ENCODE assay signal across 9 cellular contexts in the genomic region with DNA sequence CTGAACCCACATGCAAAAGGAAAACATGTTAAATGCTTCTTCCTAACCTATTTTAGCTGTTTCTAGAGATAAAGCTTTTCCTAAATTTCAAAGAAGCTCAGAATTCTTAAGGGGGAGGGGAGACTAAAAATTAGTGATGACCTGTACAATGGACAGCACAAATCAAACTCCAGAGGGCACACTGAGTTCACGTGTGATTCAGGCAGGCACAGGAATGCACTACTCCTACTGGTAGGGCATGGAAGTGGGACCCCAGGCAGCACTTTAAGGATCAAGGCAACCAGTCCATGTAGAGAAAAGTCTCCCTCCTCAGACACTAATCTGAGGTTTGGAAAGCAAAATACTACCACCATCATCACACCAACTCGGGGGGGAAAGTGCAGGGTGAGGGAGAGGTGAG. TPM values are rescaled to one million over a fixed set of nuclear protein-coding genes. Genes with fewer than 3 reads are reported as not detected.
DNase-seq lines count a peak whose midpoint lies in the region; ATAC-seq and TF ChIP-seq lines count a peak whose summit lies in the region.
"Had no signal": no experiment of that assay in that cellular context is flagged by ENCODE, and none has a peak within 500 bp of the region (broad histone marks: within the 10 kb centered on the region; RNA-seq: fewer than 3 reads in every experiment).

No MANE protein-coding gene starts in this region.

- H3K9me3 ChIP-seq in A673 (ENCODE audit: low read depth, low read length, poor library complexity, severe bottlenecking) (no peaks in the 10 kb centered on the region), H9 (ENCODE audit: control insufficient read depth, low read depth, low read length) (no peaks in the 10 kb centered on the region), SK-N-SH (no peaks in the 10 kb centered on the region)

- TF ChIP-seq CTCF in A673 (conservative IDR thresholded peaks at IDR 0.05; ENCODE audit: low read depth, low read length) (peak; percentile 47), H9 (conservative IDR thresholded peaks at IDR 0.05) (peak; percentile 71), SK-N-SH (IDR thresholded peaks at IDR 0.05) (peak; percentile 29; the same call in 1 of the 2 replicates), CD14-positive monocyte (IDR thresholded peaks at IDR 0.05) (no peak)

- no CpG with 5 or more reads among the region's 2 CpGs for WGBS in H9 (ENCODE audit: extremely low coverage, insufficient read length, low lambda C conversion rate)
- WGBS in SK-N-SH (ENCODE audit: low lambda C conversion rate): 21% methylated on average over 2 of the region's 2 CpGs

- H3K9ac ChIP-seq in H9 (ENCODE audit: extremely low read depth, insufficient read length, low read length) (no peak overlapping the region), SK-N-SH (no peak overlapping the region)

- POLR2A ChIA-PET in A673 (lab: Charles Lee; ENCODE audit: low non-redundant PET): no interaction called here
- POLR2A ChIA-PET in SK-N-SH (lab: Yijun Ruan, JAX): no interaction called here

- no peak overlapping the region for H2AFZ ChIP-seq in H9 (ENCODE audit: low read length)
- H2AFZ ChIP-seq in SK-N-SH (ENCODE audit: low read depth): no peak overlapping the region

- no peaks in the 10 kb centered on the region for H3K9me2 ChIP-seq in SK-N-SH

- H3K23ac ChIP-seq in H9 (ENCODE audit: insufficient read length, low read depth, low read length): no peak overlapping the region

- H3K4me3 ChIP-seq in A673 (ENCODE audit: low read depth, low read length, poor library complexity, severe bottlenecking) (no peak overlapping the region), SK-N-SH (ENCODE audit: low read depth in 2 of 2, low read length in 1 of 2) (no peak overlapping the region)

- H2AK5ac ChIP-seq in H9 (ENCODE audit: insufficient read length, low read length): no peak overlapping the region

- no peak overlapping the region for H3K4ac ChIP-seq in H9 (ENCODE audit: low read depth, low read length)

- H3F3A ChIP-seq in SK-N-SH (replicated peaks; ENCODE audit: insufficient read depth): no peaks in the 10 kb centered on the region

- H2BK15ac ChIP-seq in H9 (ENCODE audit: low read depth, low read length): no peak overlapping the region

- H3K4me2 ChIP-seq in H9 (ENCODE audit: insufficient read depth, insufficient read length, low read length): no peak overlapping the region
- H3K4me2 ChIP-seq in SK-N-SH: no peak overlapping the region

- no peak overlapping the region for H3K4me3 Mint-ChIP-seq in H9
- H3K4me3 Mint-ChIP-seq in activated T-helper 2 cell treated with anti-CD3 and anti-CD28 coated beads, Interferon-gamma antibody, Interleukin-2, Interleukin-4, amounts not matched to agents 10 μg/mL and 5 μg/mL and 100 μg/mL, durations not matched to agents 14 hours and 24 hours and 36 hours (ENCODE audit: low read depth): no peak overlapping the region
- H3K4me3 Mint-ChIP-seq in CD14-positive monocyte: no peak overlapping the region

- no peak overlapping the region for H2BK20ac ChIP-seq in H9 (ENCODE audit: low read depth, low read length, poor library complexity, severe bottlenecking)

- no peak overlapping the region for H2BK12ac ChIP-seq in H9 (ENCODE audit: insufficient read length, low read depth, low read length)

- H3K27ac Mint-ChIP-seq in H9 (no peak overlapping the region), CD14-positive monocyte (peak overlapping the region in 2 of 7 donors; percentile 19 to 21)
- H3K27ac Mint-ChIP-seq in activated T-helper 2 cell treated with anti-CD3 and anti-CD28 coated beads, Interferon-gamma antibody, Interleukin-2, Interleukin-4, amounts not matched to agents 10 μg/mL and 5 μg/mL and 100 μg/mL, durations not matched to agents 14 hours and 24 hours and 36 hours: no peak overlapping the region

- no peak overlapping the region for H3K18ac ChIP-seq in H9 (ENCODE audit: insufficient read length, low read depth, low read length)

- H3K14ac ChIP-seq in H9 (ENCODE audit: insufficient read depth, low read length): no peak overlapping the region

- H3K4me1 ChIP-seq in A673 (ENCODE audit: insufficient read depth, low read length, poor library complexity, severe bottlenecking) (no peaks in the 10 kb centered on the region), H9 (ENCODE audit: insufficient read depth, low read length) (no peaks in the 10 kb centered on the region), SK-N-SH (ENCODE audit: control insufficient read depth in 1 of 2, insufficient read depth in 2 of 2, low read depth in 1 of 2, low read length in 1 of 2) (no peaks in the 10 kb centered on the region)

- peaks cover 2 to 10% of the 10 kb centered on the region in 2 experiments; a peak in 2 of 4 replicates for H3K4me1 Mint-ChIP-seq in H9
- no peaks in the 10 kb centered on the region for H3K4me1 Mint-ChIP-seq in activated T-helper 2 cell treated with anti-CD3 and anti-CD28 coated beads, Interferon-gamma antibody, Interleukin-2, Interleukin-4, amounts not matched to agents 10 μg/mL and 5 μg/mL and 100 μg/mL, durations not matched to agents 14 hours and 24 hours and 36 hours (ENCODE audit: low read depth)
- no peaks in the 10 kb centered on the region for H3K4me1 Mint-ChIP-seq in CD14-positive monocyte

- no peaks in the 10 kb centered on the region for H3K27me3 ChIP-seq in A673 (replicated peaks; ENCODE audit: insufficient read depth, low read depth, low read length, poor library complexity)
- H3K27me3 ChIP-seq in H9 (ENCODE audit: insufficient read depth, low read length): no peaks in the 10 kb centered on the region
- H3K27me3 ChIP-seq in SK-N-SH (ENCODE audit: insufficient read depth): no peaks in the 10 kb centered on the region

- H4K91ac ChIP-seq in H9 (ENCODE audit: insufficient read length, low read depth, low read length): no peak overlapping the region

- no peak for ATAC-seq in HG02885 (IDR thresholded peaks at IDR 0.05; ENCODE audit: poor library complexity, unreplicated experiment)

- H4K20me1 ChIP-seq in H9 (ENCODE audit: control insufficient read depth, insufficient read depth, insufficient read length) (no peaks in the 10 kb centered on the region), SK-N-SH (ENCODE audit: insufficient read depth) (no peaks in the 10 kb centered on the region)

- no TSS peak for BruUV-seq in A673 (replicated peaks; lab: Mats Ljungman, UMichigan)

- intact Hi-C loops in A673 (cut with micrococcal nuclease; ENCODE audit: unreplicated experiment) (no loop called here), CD14-positive monocyte (cut with micrococcal nuclease) (no loop called here)
- intact Hi-C loops in activated T-helper 2 cell treated with anti-CD3 and anti-CD28 coated beads, Interferon-gamma antibody, Interleukin-2, Interleukin-4, amounts not matched to agents 10 μg/mL and 5 μg/mL and 100 μg/mL, durations not matched to agents 14 hours and 24 hours and 36 hours (cut with micrococcal nuclease): no loop called here

- no peaks in the 10 kb centered on the region for H3K23me2 ChIP-seq in H9 (ENCODE audit: insufficient read length, low read depth, low read length, poor library complexity, severe bottlenecking)

- no peak overlapping the region for H3T11ph ChIP-seq in H9 (ENCODE audit: low read length)

- H3K27me3 Mint-ChIP-seq in H9 (ENCODE audit: low read depth): no peaks in the 10 kb centered on the region
- peaks cover 3% of the 10 kb centered on the region for H3K27me3 Mint-ChIP-seq in activated T-helper 2 cell treated with anti-CD3 and anti-CD28 coated beads, Interferon-gamma antibody, Interleukin-2, Interleukin-4, amounts not matched to agents 10 μg/mL and 5 μg/mL and 100 μg/mL, durations not matched to agents 14 hours and 24 hours and 36 hours (ENCODE audit: low read depth)
- H3K27me3 Mint-ChIP-seq in CD14-positive monocyte (ENCODE audit: low read depth in 3 of 3): no peaks in the 10 kb centered on the region

- no peak overlapping the region for H4K5ac ChIP-seq in H9 (ENCODE audit: insufficient read length, low read depth, low read length)

- H3K27ac ChIP-seq in A673 (ENCODE audit: low read depth, low read length, poor library complexity, severe bottlenecking) (no peak overlapping the region), H9 (ENCODE audit: insufficient read length, low read depth, low read length) (no peak overlapping the region), SK-N-SH (ENCODE audit: low read depth in 2 of 2, low read length in 1 of 2) (no peak overlapping the region)

- no peak overlapping the region for H2BK5ac ChIP-seq in H9 (ENCODE audit: insufficient read length, low read length)

- H3K9me3 Mint-ChIP-seq in H9 (no peaks in the 10 kb centered on the region), CD14-positive monocyte (no peaks in the 10 kb centered on the region)
- no peaks in the 10 kb centered on the region for H3K9me3 Mint-ChIP-seq in activated T-helper 2 cell treated with anti-CD3 and anti-CD28 coated beads, Interferon-gamma antibody, Interleukin-2, Interleukin-4, amounts not matched to agents 10 μg/mL and 5 μg/mL and 100 μg/mL, durations not matched to agents 14 hours and 24 hours and 36 hours

- TF ChIP-seq RAD21 in SK-N-SH (IDR thresholded peaks at IDR 0.05; ENCODE audit: low read length): peak; percentile 28

- H3K36me3 Mint-ChIP-seq in H9 (ENCODE audit: insufficient read depth in 1 of 3, low read depth in 3 of 3): no peaks in the 10 kb centered on the region
- no peaks in the 10 kb centered on the region for H3K36me3 Mint-ChIP-seq in activated T-helper 2 cell treated with anti-CD3 and anti-CD28 coated beads, Interferon-gamma antibody, Interleukin-2, Interleukin-4, amounts not matched to agents 10 μg/mL and 5 μg/mL and 100 μg/mL, durations not matched to agents 14 hours and 24 hours and 36 hours (ENCODE audit: low read depth)
- no peaks in the 10 kb centered on the region for H3K36me3 Mint-ChIP-seq in CD14-positive monocyte

- H3K79me1 ChIP-seq in H9 (ENCODE audit: insufficient read depth, low read depth, low read length, poor library complexity, severe bottlenecking): no peaks in the 10 kb centered on the region

- DNase-seq in A673 (ENCODE audit: low spot score) (peak; percentile 29), H9 (peak; percentile 67), SK-N-SH (peak; percentile 21), hippocampal formation (lab: John Stamatoyannopoulos, UW) (peak; percentile 32), CD14-positive monocyte (ENCODE audit: low spot score) (no peak)
- no peak for DNase-seq in activated T-helper 2 cell treated with anti-CD3 and anti-CD28 coated beads, Interferon-gamma antibody, Interleukin-2, Interleukin-4, amounts not matched to agents 10 μg/mL and 5 μg/mL and 100 μg/mL, durations not matched to agents 14 hours and 24 hours and 36 hours (ENCODE audit: low spot score)
- DNase-seq in stimulated activated CD4-positive, alpha-beta T cell treated with anti-CD3 and anti-CD28 coated beads, Interleukin-1b, Interleukin-23, amount 100 ng/mL, for 48 hours: no peak
- DNase-seq: kidney had no signal

- CTCF ChIA-PET in A673 (lab: Charles Lee): no interaction called here
- CTCF ChIA-PET in SK-N-SH (lab: Yijun Ruan, JAX): interaction anchor here (1.2 kb wide), 1 partner anchor 16 kb away, joined by 5 read pairs; no protein-coding TSS in a partner anchor

- no peak overlapping the region for H2BK120ac ChIP-seq in H9 (ENCODE audit: low read depth, low read length, poor library complexity, severe bottlenecking)

- H3K79me2 ChIP-seq in H9 (ENCODE audit: insufficient read depth, low read length): no peaks in the 10 kb centered on the region
- no peaks in the 10 kb centered on the region for H3K79me2 ChIP-seq in SK-N-SH (ENCODE audit: insufficient read depth)

- no peak for TF ChIP-seq EP300 in SK-N-SH (IDR thresholded peaks at IDR 0.05; ENCODE audit: borderline replicate concordance in 1 of 2, low read depth in 1 of 2, low read length in 1 of 2)

- H3K36me3 ChIP-seq in A673 (ENCODE audit: insufficient read depth, low read length, poor library complexity, severe bottlenecking) (no peaks in the 10 kb centered on the region), SK-N-SH (replicated peaks in 1 of 2; ENCODE audit: control insufficient read depth in 1 of 2, insufficient read depth in 2 of 2, low read length in 1 of 2) (no peaks in the 10 kb centered on the region)

- H4K8ac ChIP-seq in H9 (replicated peaks; ENCODE audit: insufficient read length, low read depth, low read length): no peak overlapping the region

- no peak overlapping the region for H3K56ac ChIP-seq in H9 (ENCODE audit: insufficient read length, low read depth, low read length)

RNA-seq across cellular contexts. Expression of gene CLCA4, which starts 31.3 kb away (rescaled TPM):
- total RNA-seq in A673 (2021): not detected in 2 replicates
- total RNA-seq in H9 (2021): not detected in 2 replicates
- not detected in 2 replicates for polyA plus RNA-seq in SK-N-SH (2012; rRNA removed)
- not detected in 2 replicates for polyA plus RNA-seq in SK-N-SH (2012; cell fraction: cytosol; rRNA removed)
- not detected in 2 replicates for polyA plus RNA-seq in SK-N-SH (2012; cell fraction: nucleus; rRNA removed)
- total RNA-seq in activated T-helper 2 cell treated with anti-CD3 and anti-CD28 coated beads, Interferon-gamma antibody, Interleukin-2, Interleukin-4, amounts not matched to agents 10 μg/mL and 5 μg/mL and 100 μg/mL, durations not matched to agents 14 hours and 24 hours and 36 hours: not detected in 2 replicates
- polyA plus RNA-seq in CD14-positive monocyte: not detected

RNA-seq across cellular contexts. Expression of gene CLCA1, which starts 46.9 kb away (rescaled TPM):
- not detected in 2 replicates for total RNA-seq in A673 (2021)
- not detected in 2 replicates for total RNA-seq in H9 (2021)
- polyA plus RNA-seq in SK-N-SH (2012; rRNA removed): not detected in 2 replicates
- not detected in 2 replicates for polyA plus RNA-seq in SK-N-SH (2012; cell fraction: cytosol; rRNA removed)
- not detected in 2 replicates for polyA plus RNA-seq in SK-N-SH (2012; cell fraction: nucleus; rRNA removed)
- total RNA-seq in activated T-helper 2 cell treated with anti-CD3 and anti-CD28 coated beads, Interferon-gamma antibody, Interleukin-2, Interleukin-4, amounts not matched to agents 10 μg/mL and 5 μg/mL and 100 μg/mL, durations not matched to agents 14 hours and 24 hours and 36 hours: not detected in 2 replicates
- polyA plus RNA-seq in CD14-positive monocyte: not detected
- total RNA-seq: kidney had no signal

Comparison
In these comparisons a context has a peak if more than half of its experiments do, and no peak if none do; other contexts are left out.
1. DNase-seq: peak in A673 (single experiment), H9 (single experiment), SK-N-SH (single experiment) and hippocampal formation (2 of 2); none in activated T-helper 2 cell treated with anti-CD3 and anti-CD28 coated beads, Interferon-gamma antibody, Interleukin-2, Interleukin-4, amounts not matched to agents 10 μg/mL and 5 μg/mL and 100 μg/mL, durations not matched to agents 14 hours and 24 hours and 36 hours (single experiment), stimulated activated CD4-positive, alpha-beta T cell treated with anti-CD3 and anti-CD28 coated beads, Interleukin-1b, Interleukin-23, amount 100 ng/mL, for 48 hours (single experiment) and CD14-positive monocyte (single experiment).